In the genomic region with DNA sequence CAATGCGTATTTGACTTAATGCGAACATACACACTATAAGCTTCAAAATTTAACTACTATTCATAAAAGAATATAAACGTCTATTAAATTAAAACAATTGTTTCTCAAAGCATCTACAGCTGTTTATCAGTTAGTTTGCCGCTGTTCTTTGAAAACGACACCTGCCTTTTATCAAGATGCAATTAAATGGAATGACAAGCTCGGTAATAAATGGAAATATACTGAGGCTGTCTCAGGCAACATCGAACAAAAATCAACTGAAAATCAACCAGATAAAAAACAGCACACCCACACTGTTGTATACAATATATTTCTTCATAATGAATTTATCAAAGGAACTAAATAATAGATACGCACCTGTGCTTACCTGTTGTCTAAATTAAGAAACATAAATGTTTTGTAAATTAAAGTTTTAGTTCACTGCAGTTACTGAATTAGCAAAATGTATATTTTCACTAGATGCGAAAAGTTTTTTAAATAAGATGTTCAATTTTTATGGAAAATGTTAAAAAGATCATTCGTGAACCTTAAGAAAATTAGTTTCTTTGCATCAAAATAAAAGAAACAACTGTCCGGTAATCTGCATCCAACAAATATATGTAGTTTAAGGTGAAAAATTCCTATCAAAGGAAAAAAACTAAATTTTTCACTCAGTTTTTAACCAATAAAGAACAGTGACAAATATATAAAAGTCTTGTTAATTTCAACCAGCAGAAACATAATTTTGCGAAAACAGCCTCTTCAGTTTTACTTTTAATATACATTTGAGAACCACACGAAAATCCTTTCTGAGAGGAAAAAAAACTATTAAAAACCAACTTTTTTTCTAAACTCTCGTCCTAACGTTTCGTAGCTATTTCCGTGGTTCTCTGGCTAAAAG, we compare ENCODE assay signal across 8 cellular contexts.
A peak's percentile ranks its signal among the peaks of the same experiment; 100 is the strongest.
DNase-seq lines count a peak whose midpoint lies in the region; ATAC-seq and TF ChIP-seq lines count a peak whose summit lies in the region.

No MANE protein-coding gene starts in this region.

- peak overlapping the region; percentile 77 for H3K27ac ChIP-seq in CD4-positive, alpha-beta T cell (ENCODE audit: low read depth, low read length)
- H3K27ac ChIP-seq in colonic mucosa, result peak overlapping the region; percentile 89

- H3K9me3 Mint-ChIP-seq in CD4-positive, alpha-beta T cell, result no peaks in the 10 kb centered on the region
- no peaks in the 10 kb centered on the region for H3K9me3 Mint-ChIP-seq in neural crest cell

- no peaks in the 10 kb centered on the region for H3K27me3 ChIP-seq in CD4-positive, alpha-beta T cell (ENCODE audit: control insufficient read depth, insufficient read depth, low read length)
- H3K27me3 ChIP-seq in colonic mucosa, result no peaks in the 10 kb centered on the region

- no peak for DNase-seq in CD4-positive, alpha-beta T cell
- DNase-seq in NCI-H146 (lab: John Stamatoyannopoulos, UW) (peak; percentile 49), colonic mucosa (no peak), neural crest cell (ENCODE audit: low read depth, low spot score) (no peak), middle frontal gyrus (ENCODE audit: extremely low spot score, low spot score) (no peak), putamen (ENCODE audit: low spot score) (no peak), KG1 (lab: John Stamatoyannopoulos, UW) (no peak)

- H3K4me1 Mint-ChIP-seq in CD4-positive, alpha-beta T cell (ENCODE audit: low read depth), result peaks cover 49% of the 10 kb centered on the region
- peaks cover 51% of the 10 kb centered on the region for H3K4me1 Mint-ChIP-seq in neural crest cell

- CTCF ChIA-PET in CD4-positive, alpha-beta T cell (lab: Charles Lee), result interaction anchor here (1.2 to 9.8 kb wide), 4 partner anchors 46 to 103 kb away, joined by 3 to 57 read pairs (median 10); partner anchors contain the start of gene TRIM13

- H3K4me1 ChIP-seq in colonic mucosa, result no peaks in the 10 kb centered on the region

- H3K4me3 ChIP-seq in colonic mucosa, result peak overlapping the region; percentile 70

- POLR2A ChIA-PET in CD4-positive, alpha-beta T cell (lab: Charles Lee), result interaction anchor here (0.7 to 11.6 kb wide), 10 partner anchors 11 to 831 kb away, joined by 3 to 498 read pairs (median 14); partner anchors contain the start of genes KPNA3, RNASEH2B and TRIM13

- H3K27me3 Mint-ChIP-seq in CD4-positive, alpha-beta T cell, result peaks cover 35% of the 10 kb centered on the region
- no peaks in the 10 kb centered on the region for H3K27me3 Mint-ChIP-seq in neural crest cell (ENCODE audit: low read depth)

- no peaks in the 10 kb centered on the region for H3K9me3 ChIP-seq in CD4-positive, alpha-beta T cell (ENCODE audit: control insufficient read depth, low read length)
- H3K9me3 ChIP-seq in colonic mucosa, result no peaks in the 10 kb centered on the region

- H3K36me3 ChIP-seq in colonic mucosa, result no peaks in the 10 kb centered on the region

- peak overlapping the region; percentile 91 for H3K27ac Mint-ChIP-seq in CD4-positive, alpha-beta T cell
- H3K27ac Mint-ChIP-seq in neural crest cell (ENCODE audit: unreplicated experiment), result peak overlapping the region; percentile 99

- H3K4me3 Mint-ChIP-seq in CD4-positive, alpha-beta T cell, result peak overlapping the region; percentile 98
- H3K4me3 Mint-ChIP-seq in neural crest cell, result peak overlapping the region; percentile 100

- H3K36me3 Mint-ChIP-seq in CD4-positive, alpha-beta T cell (ENCODE audit: low read depth), result peaks cover 27% of the 10 kb centered on the region
- peaks cover 3% of the 10 kb centered on the region for H3K36me3 Mint-ChIP-seq in neural crest cell (ENCODE audit: low read depth)

- ATAC-seq in CD4-positive, alpha-beta T cell (ENCODE audit: poor library complexity), result no peak
- ATAC-seq in GM19452 (IDR thresholded peaks at IDR 0.05; ENCODE audit: unreplicated experiment), result no peak

- peak overlapping the region; percentile 64 to 98 for H3K9ac ChIP-seq in colonic mucosa (ENCODE audit: low read depth in 2 of 2, low read length in 2 of 2)

- intact Hi-C loops in CD4-positive, alpha-beta T cell (cut with DNase I, micrococcal nuclease), result loop anchor here (1.0 to 10.0 kb wide), 5 partner anchors 49 to 455 kb away; partner anchors contain the start of gene TRIM13 (in 1 of the 2)
- intact Hi-C loops in colonic mucosa (cut with DNase I), result loop anchor here (2.0 to 5.0 kb wide), 2 partner anchors 45 to 82 kb away; partner anchors contain the start of gene TRIM13

- no peak for TF ChIP-seq CTCF in CD4-positive, alpha-beta T cell (IDR thresholded peaks at IDR 0.05)
- TF ChIP-seq CTCF in colonic mucosa (IDR thresholded peaks at IDR 0.05), result no peak
- TF ChIP-seq CTCF in neural crest cell (conservative IDR thresholded peaks at IDR 0.05), result no peak
